In genomic region chr5:61401726-61402125, GRCh38 we compare ENCODE assay signal across 10 cellular contexts.
DNase-seq lines count a peak whose midpoint lies in the region; ATAC-seq, FAIRE-seq and TF ChIP-seq lines count a peak whose summit lies in the region.
"Had no signal": no experiment of that assay in that cellular context is flagged by ENCODE, and none has a peak within 500 bp of the region (broad histone marks: within the 10 kb centered on the region; RNA-seq: fewer than 3 reads in every experiment).

No MANE protein-coding gene starts in this region.

- no peaks in the 10 kb centered on the region for H3K9me1 ChIP-seq in endothelial cell of umbilical vein (replicated peaks; ENCODE audit: control insufficient read depth, extremely low read depth, insufficient read depth, low read length)

- ATAC-seq in PC-3 (0 out of 2 replicates have a peak, but pooled peaks have one; percentile 29), GM21367 (IDR thresholded peaks at IDR 0.05; ENCODE audit: unreplicated experiment) (no peak)

- TF ChIP-seq POLR2A in endothelial cell of umbilical vein (IDR thresholded peaks at IDR 0.05; ENCODE audit: low read depth, low read length), result no peak

- peaks cover 60% of the 10 kb centered on the region for H3K4me1 Mint-ChIP-seq in neural crest cell

- H3K4me2 ChIP-seq in PC-3 (ENCODE audit: low read length) (no peak overlapping the region), endothelial cell of umbilical vein (ENCODE audit: insufficient read depth, low read length) (peak overlapping the region; percentile 84)

- H3K9me3 ChIP-seq in PC-3 (ENCODE audit: low read length) (no peaks in the 10 kb centered on the region), endothelial cell of umbilical vein (replicated peaks; ENCODE audit: control insufficient read depth, insufficient read depth, low read length) (no peaks in the 10 kb centered on the region)

- TF ChIP-seq CTCF in PC-3 (conservative IDR thresholded peaks at IDR 0.05; ENCODE audit: low read depth, low read length) (no peak), endothelial cell of umbilical vein (IDR thresholded peaks at IDR 0.05; ENCODE audit: extremely low read depth in 1 of 2, insufficient read depth in 1 of 2, low read depth in 1 of 2, low read length in 2 of 2) (no peak), neural crest cell (conservative IDR thresholded peaks at IDR 0.05) (no peak), GM10248 (IDR thresholded peaks at IDR 0.05; ENCODE audit: control extremely low read depth, extremely low read depth, low read depth, missing control alignments) (no peak)

- POLR2A ChIA-PET in PC-3 (lab: Charles Lee; ENCODE audit: unreplicated experiment) (no interaction called here), endothelial cell of umbilical vein (lab: Charles Lee) (no interaction called here), GM10248 (lab: Yijun Ruan, JAX) (no interaction called here)

- peaks cover 3% of the 10 kb centered on the region for H3K36me3 Mint-ChIP-seq in neural crest cell (ENCODE audit: low read depth)
- H3K36me3 Mint-ChIP-seq: activated naive CD4-positive, alpha-beta T cell treated with anti-CD3 and anti-CD28 coated beads, Interleukin-2, amount 10 ng/mL, durations not matched to agents 7 days and 5 days had no signal

- peak; percentile 59 for FAIRE-seq in endothelial cell of umbilical vein (lab: Jason Lieb, UNC)

- peaks cover 4% of the 10 kb centered on the region for H3K9me3 Mint-ChIP-seq in neural crest cell
- H3K9me3 Mint-ChIP-seq: activated naive CD4-positive, alpha-beta T cell treated with anti-CD3 and anti-CD28 coated beads, Interleukin-2, amount 10 ng/mL, durations not matched to agents 7 days and 5 days had no signal

- H3K27ac ChIP-seq in PC-3 (ENCODE audit: low read length), result no peak overlapping the region
- H3K27ac ChIP-seq in endothelial cell of umbilical vein (ENCODE audit: insufficient read depth, low read depth, low read length), result peak overlapping the region; percentile 62

- H3K4me3 ChIP-seq in PC-3 (ENCODE audit: low read length), result no peak overlapping the region
- H3K4me3 ChIP-seq in endothelial cell of umbilical vein (replicated peaks in 1 of 3; ENCODE audit: insufficient read depth in 1 of 3, low read depth in 1 of 3, low read length in 3 of 3), result no peak overlapping the region

- dilution Hi-C loops in endothelial cell of umbilical vein (cut with MboI; ENCODE audit: extremely low pct_ligation_motif_present, low sequenced_read_pairs), result no loop called here

- CTCF ChIA-PET in PC-3 (lab: Charles Lee), result no interaction called here
- CTCF ChIA-PET in endothelial cell of umbilical vein (lab: Charles Lee), result no interaction called here
- CTCF ChIA-PET in GM10248 (lab: Yijun Ruan, JAX), result no interaction called here

- H3K27ac Mint-ChIP-seq in neural crest cell (ENCODE audit: unreplicated experiment), result peak overlapping the region; percentile 7
- H3K27ac Mint-ChIP-seq: activated naive CD4-positive, alpha-beta T cell treated with anti-CD3 and anti-CD28 coated beads, Interleukin-2, amount 10 ng/mL, durations not matched to agents 7 days and 5 days had no signal

- no TSS peak for BruUV-seq in PC-3 (replicated peaks; lab: Mats Ljungman, UMichigan)
- no TSS peak for BruUV-seq in endothelial cell of umbilical vein (replicated peaks; lab: Mats Ljungman, UMichigan)

- no peaks in the 10 kb centered on the region for H3K27me3 Mint-ChIP-seq in neural crest cell (ENCODE audit: low read depth)
- H3K27me3 Mint-ChIP-seq: activated naive CD4-positive, alpha-beta T cell treated with anti-CD3 and anti-CD28 coated beads, Interleukin-2, amount 10 ng/mL, durations not matched to agents 7 days and 5 days had no signal

- H3K9me2 ChIP-seq in PC-3 (replicated peaks; ENCODE audit: low read length), result no peaks in the 10 kb centered on the region

- H3K79me2 ChIP-seq in PC-3 (ENCODE audit: low read length) (peaks cover 89% of the 10 kb centered on the region), endothelial cell of umbilical vein (ENCODE audit: control insufficient read depth, insufficient read depth, low read length) (peaks cover 94% of the 10 kb centered on the region)

- intact Hi-C loops in PC-3 (cut with micrococcal nuclease) (no loop called here), endothelial cell of umbilical vein (cut with micrococcal nuclease) (no loop called here)

- DNase-seq in H4 (ENCODE audit: low spot score) (peak; percentile 26), PC-3 (peak; percentile 25), endothelial cell of umbilical vein (ENCODE audit: low read depth, low spot score) (peak; percentile 64), neural crest cell (ENCODE audit: low read depth, low spot score) (no peak), GOT3 (lab: John Stamatoyannopoulos, UW) (no peak), iPS-NIHi7 (ENCODE audit: extremely low spot score) (no peak), GM10248 (ENCODE audit: extremely low spot score) (no peak)
- DNase-seq: activated naive CD4-positive, alpha-beta T cell treated with anti-CD3 and anti-CD28 coated beads, Interleukin-2, amount 10 ng/mL, durations not matched to agents 7 days and 5 days; small intestine had no signal

- 0 out of 2 replicates have a peak, but pooled peaks cover 5% of the 10 kb centered on the region for H4K20me1 ChIP-seq in PC-3 (ENCODE audit: low read length)
- peaks cover 7% of the 10 kb centered on the region for H4K20me1 ChIP-seq in endothelial cell of umbilical vein (replicated peaks; ENCODE audit: control insufficient read depth, extremely low read depth, insufficient read depth, low read length)

- H3K9ac ChIP-seq in PC-3 (ENCODE audit: low read length) (no peak overlapping the region), endothelial cell of umbilical vein (replicated peaks; ENCODE audit: extremely low read depth, insufficient read depth, low read length) (no peak overlapping the region)

- H3K4me1 ChIP-seq in PC-3 (ENCODE audit: insufficient read depth, low read length) (no peaks in the 10 kb centered on the region), endothelial cell of umbilical vein (ENCODE audit: control insufficient read depth, extremely low read depth, insufficient read depth, low read length) (peaks cover 25% of the 10 kb centered on the region)

- H3F3A ChIP-seq in PC-3 (ENCODE audit: low read length, unreplicated experiment), result no peaks in the 10 kb centered on the region

- no peaks in the 10 kb centered on the region for H3K36me3 ChIP-seq in PC-3 (ENCODE audit: low read depth, low read length)
- no peaks in the 10 kb centered on the region for H3K36me3 ChIP-seq in endothelial cell of umbilical vein (ENCODE audit: control insufficient read depth in 2 of 2, extremely low read depth in 1 of 2, insufficient read depth in 2 of 2, low read length in 2 of 2)

- no peak overlapping the region for H2AFZ ChIP-seq in PC-3 (ENCODE audit: low read length)
- H2AFZ ChIP-seq in endothelial cell of umbilical vein (ENCODE audit: low read depth, low read length), result no peak overlapping the region

- H3K27me3 ChIP-seq in PC-3 (ENCODE audit: low read length) (no peaks in the 10 kb centered on the region), endothelial cell of umbilical vein (ENCODE audit: control insufficient read depth in 2 of 2, insufficient read depth in 2 of 2, low read length in 2 of 2) (no peaks in the 10 kb centered on the region)

- H3K4me3 Mint-ChIP-seq in neural crest cell, result no peak overlapping the region
- H3K4me3 Mint-ChIP-seq: activated naive CD4-positive, alpha-beta T cell treated with anti-CD3 and anti-CD28 coated beads, Interleukin-2, amount 10 ng/mL, durations not matched to agents 7 days and 5 days had no signal

TF ChIP-seq in endothelial cell of umbilical vein, 7 proteins besides CTCF, POLR2A, EP300 and RAD21:
- TF ChIP-seq MAX (IDR thresholded peaks at IDR 0.05; ENCODE audit: insufficient read depth, insufficient read length) (no peak), MYC (IDR thresholded peaks at IDR 0.05; ENCODE audit: low read depth, low read length) (no peak), GATA2 (IDR thresholded peaks at IDR 0.05; ENCODE audit: insufficient read depth, insufficient read length, low read depth, low read length) (peak; percentile 10)
TF ChIP-seq in endothelial cell of umbilical vein: peak in this region for 1.

Comparison
In these comparisons a context has a peak if more than half of its experiments do, and no peak if none do; other contexts are left out.
1. DNase-seq: peak in H4 (single experiment), PC-3 (single experiment) and endothelial cell of umbilical vein (single experiment); none in neural crest cell (single experiment), GOT3 (single experiment), iPS-NIHi7 (single experiment) and GM10248 (single experiment).